32 cellular contexts compared by ENCODE assay signal in genomic region chr12:117440384-117440783, GRCh38.
"Had no signal": no experiment of that assay in that cellular context is flagged by ENCODE, and none has a peak within 500 bp of the region (broad histone marks: within the 10 kb centered on the region; RNA-seq: fewer than 3 reads in every experiment).

No MANE protein-coding gene starts in this region.

- H3K27ac ChIP-seq: brain microvascular endothelial cell, esophagus muscularis mucosa, foreskin keratinocyte, gastroesophageal sphincter, WERI-Rb-1 had no signal

- ATAC-seq: activated CD8-positive, alpha-beta T cell treated with anti-CD3 and anti-CD28 coated beads for 36 hours; activated naive CD4-positive, alpha-beta T cell treated with anti-CD3 and anti-CD28 coated beads, Interleukin-2, amount 50 U/mL, for 72 hours; activated T-cell treated with anti-CD3 and anti-CD28 coated beads, Interleukin-2, amount 50 U/mL, for 4 hours; effector memory CD8-positive, alpha-beta T cell; foreskin keratinocyte; gastroesophageal sphincter; T-helper 17 cell had no signal

- DNase-seq: activated B cell treated with CpG ODN at 0.5 μM for 24 hours; activated CD4-positive, alpha-beta T cell treated with anti-CD3 and anti-CD28 coated beads for 4 hours; activated CD4-positive, alpha-beta T cell treated with anti-CD3 and anti-CD28 coated beads, Interleukin-2, amount 50 U/mL, for 1 hour; activated CD4-positive, alpha-beta T cell treated with anti-CD3 and anti-CD28 coated beads, Interleukin-2, amount 50 U/mL, for 48 hours; activated CD4-positive, CD25-positive, alpha-beta regulatory T cell treated with anti-CD3 and anti-CD28 coated beads, Interleukin-2, amount 50 U/mL, for 72 hours; activated CD8-positive, alpha-beta memory T cell treated with anti-CD3 and anti-CD28 coated beads for 24 hours; activated CD8-positive, alpha-beta T cell treated with anti-CD3 and anti-CD28 coated beads for 36 hours; activated effector memory CD4-positive, alpha-beta T cell treated with anti-CD3 and anti-CD28 coated beads, Interleukin-2, amount 50 U/mL, for 16 hours; activated naive CD4-positive, alpha-beta T cell treated with anti-CD3 and anti-CD28 coated beads for 36 hours; activated naive CD8-positive, alpha-beta T cell treated with anti-CD3 and anti-CD28 coated beads, Interleukin-2, amount 10 ng/mL, durations not matched to agents 7 days and 5 days; activated T-cell treated with anti-CD3 and anti-CD28 coated beads, Interleukin-2, amount 50 U/mL, for 4 hours; amniotic stem cell; brain microvascular endothelial cell; cortex of kidney; dermis blood vessel endothelial cell; effector CD4-positive, alpha-beta T cell; effector memory CD8-positive, alpha-beta T cell; erythroblast; foreskin keratinocyte; T-helper 1 cell; T-helper 17 cell; T1000; WERI-Rb-1 had no signal

- FAIRE-seq: astrocyte, bronchial epithelial cell, colon had no signal

- H3K36me3 ChIP-seq: brain microvascular endothelial cell, esophagus muscularis mucosa, gastroesophageal sphincter, heart right ventricle, WERI-Rb-1 had no signal

- H3K27me3 ChIP-seq: brain microvascular endothelial cell, foreskin keratinocyte had no signal

- H3K27ac Mint-ChIP-seq: activated B cell treated with CpG ODN at 0.5 μM for 24 hours; activated CD8-positive, alpha-beta T cell treated with anti-CD3 and anti-CD28 coated beads for 36 hours; activated naive CD4-positive, alpha-beta T cell treated with anti-CD3 and anti-CD28 coated beads for 36 hours; activated naive CD4-positive, alpha-beta T cell treated with anti-CD3 and anti-CD28 coated beads, Interleukin-2, amount 50 U/mL, for 72 hours; activated naive CD8-positive, alpha-beta T cell treated with anti-CD3 and anti-CD28 coated beads, Interleukin-2, amount 10 ng/mL, durations not matched to agents 7 days and 5 days; activated T-helper 2 cell treated with anti-CD3 and anti-CD28 coated beads, Interferon-gamma antibody, Interleukin-2, Interleukin-4, amounts not matched to agents 10 μg/mL and 5 μg/mL and 100 μg/mL, durations not matched to agents 14 hours and 24 hours and 36 hours; effector memory CD8-positive, alpha-beta T cell; T-helper 17 cell; T-helper 2 cell treated with Interferon-gamma antibody and Interleukin-4, amounts not matched to agents 5 μg/mL and 100 μg/mL, for 36 hours had no signal

- H3K9me3 Mint-ChIP-seq: activated CD8-positive, alpha-beta T cell treated with anti-CD3 and anti-CD28 coated beads for 36 hours; activated naive CD4-positive, alpha-beta T cell treated with anti-CD3 and anti-CD28 coated beads for 36 hours; activated T-cell treated with anti-CD3 and anti-CD28 coated beads, Interleukin-2, amount 50 U/mL, for 4 hours; activated T-helper 2 cell treated with anti-CD3 and anti-CD28 coated beads, Interferon-gamma antibody, Interleukin-2, Interleukin-4, amounts not matched to agents 10 μg/mL and 5 μg/mL and 100 μg/mL, durations not matched to agents 14 hours and 24 hours and 36 hours; T-helper 2 cell treated with Interferon-gamma antibody and Interleukin-4, amounts not matched to agents 5 μg/mL and 100 μg/mL, for 36 hours had no signal

- H3K4me1 ChIP-seq: foreskin keratinocyte, gastroesophageal sphincter had no signal

- H3K36me3 Mint-ChIP-seq: activated naive CD4-positive, alpha-beta T cell treated with anti-CD3 and anti-CD28 coated beads, Interleukin-2, amount 50 U/mL, for 72 hours; activated naive CD8-positive, alpha-beta T cell treated with anti-CD3 and anti-CD28 coated beads, Interleukin-2, amount 10 ng/mL, durations not matched to agents 7 days and 5 days had no signal

- H3K9me3 ChIP-seq: esophagus muscularis mucosa, gastroesophageal sphincter, heart right ventricle had no signal

- H3K4me3 ChIP-seq: esophagus muscularis mucosa, gastroesophageal sphincter, heart right ventricle had no signal

- H3K27me3 Mint-ChIP-seq: activated B cell treated with CpG ODN at 0.5 μM for 24 hours; activated CD8-positive, alpha-beta T cell treated with anti-CD3 and anti-CD28 coated beads for 36 hours; activated naive CD8-positive, alpha-beta T cell treated with anti-CD3 and anti-CD28 coated beads, Interleukin-2, amount 10 ng/mL, durations not matched to agents 7 days and 5 days; effector memory CD8-positive, alpha-beta T cell had no signal

- H3K4me3 Mint-ChIP-seq: activated B cell treated with CpG ODN at 0.5 μM for 24 hours; activated CD8-positive, alpha-beta T cell treated with anti-CD3 and anti-CD28 coated beads for 36 hours; activated naive CD4-positive, alpha-beta T cell treated with anti-CD3 and anti-CD28 coated beads for 36 hours; activated naive CD8-positive, alpha-beta T cell treated with anti-CD3 and anti-CD28 coated beads, Interleukin-2, amount 10 ng/mL, durations not matched to agents 7 days and 5 days; activated T-cell treated with anti-CD3 and anti-CD28 coated beads, Interleukin-2, amount 50 U/mL, for 4 hours; effector memory CD8-positive, alpha-beta T cell; T-helper 17 cell; T-helper 2 cell treated with Interferon-gamma antibody and Interleukin-4, amounts not matched to agents 5 μg/mL and 100 μg/mL, for 36 hours had no signal

- H3K4me1 Mint-ChIP-seq: activated B cell treated with CpG ODN at 0.5 μM for 24 hours; activated naive CD8-positive, alpha-beta T cell treated with anti-CD3 and anti-CD28 coated beads, Interleukin-2, amount 10 ng/mL, durations not matched to agents 7 days and 5 days; T-helper 17 cell had no signal
